In the genomic region with DNA sequence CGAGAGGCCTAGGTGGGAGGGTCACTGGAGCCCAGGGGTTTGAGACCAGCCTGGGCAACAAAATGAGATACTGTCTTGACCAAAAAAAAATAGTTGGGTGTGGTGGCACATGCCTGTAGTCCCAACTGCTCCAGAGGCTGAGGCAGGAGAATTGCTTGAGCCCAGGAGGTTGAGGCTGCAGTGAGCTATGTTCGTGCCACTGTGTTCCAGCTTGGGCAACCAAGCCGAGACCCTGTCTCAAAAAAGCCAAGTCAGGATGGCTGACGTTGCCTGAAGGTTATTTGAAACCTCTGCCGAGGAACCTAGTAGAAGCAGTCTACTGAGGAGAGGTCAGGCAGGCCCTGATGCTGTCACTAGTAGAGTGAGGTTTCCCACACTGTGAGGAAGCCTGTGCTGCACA, we compare ENCODE assay signal across 1 cellular context.
TF ChIP-seq lines count a peak whose summit lies in the region.

No MANE protein-coding gene starts in this region.

TF ChIP-seq in WTC11, 78 proteins besides CTCF, POLR2A, EP300 and RAD21 (continued from another document):
- TF ChIP-seq, protein P1, sequence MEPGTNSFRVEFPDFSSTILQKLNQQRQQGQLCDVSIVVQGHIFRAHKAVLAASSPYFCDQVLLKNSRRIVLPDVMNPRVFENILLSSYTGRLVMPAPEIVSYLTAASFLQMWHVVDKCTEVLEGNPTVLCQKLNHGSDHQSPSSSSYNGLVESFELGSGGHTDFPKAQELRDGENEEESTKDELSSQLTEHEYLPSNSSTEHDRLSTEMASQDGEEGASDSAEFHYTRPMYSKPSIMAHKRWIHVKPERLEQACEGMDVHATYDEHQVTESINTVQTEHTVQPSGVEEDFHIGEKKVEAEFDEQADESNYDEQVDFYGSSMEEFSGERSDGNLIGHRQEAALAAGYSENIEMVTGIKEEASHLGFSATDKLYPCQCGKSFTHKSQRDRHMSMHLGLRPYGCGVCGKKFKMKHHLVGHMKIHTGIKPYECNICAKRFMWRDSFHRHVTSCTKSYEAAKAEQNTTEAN (CRISPR knock-in tag; IDR thresholded peaks at IDR 0.05) = no peak
- no peak for TF ChIP-seq FOXP1 (CRISPR knock-in tag; IDR thresholded peaks at IDR 0.05; ENCODE audit: borderline replicate concordance)
- TF ChIP-seq, protein P2, sequence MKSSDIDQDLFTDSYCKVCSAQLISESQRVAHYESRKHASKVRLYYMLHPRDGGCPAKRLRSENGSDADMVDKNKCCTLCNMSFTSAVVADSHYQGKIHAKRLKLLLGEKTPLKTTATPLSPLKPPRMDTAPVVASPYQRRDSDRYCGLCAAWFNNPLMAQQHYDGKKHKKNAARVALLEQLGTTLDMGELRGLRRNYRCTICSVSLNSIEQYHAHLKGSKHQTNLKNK (CRISPR knock-in tag; IDR thresholded peaks at IDR 0.05) = no peak
- TF ChIP-seq, protein P3, sequence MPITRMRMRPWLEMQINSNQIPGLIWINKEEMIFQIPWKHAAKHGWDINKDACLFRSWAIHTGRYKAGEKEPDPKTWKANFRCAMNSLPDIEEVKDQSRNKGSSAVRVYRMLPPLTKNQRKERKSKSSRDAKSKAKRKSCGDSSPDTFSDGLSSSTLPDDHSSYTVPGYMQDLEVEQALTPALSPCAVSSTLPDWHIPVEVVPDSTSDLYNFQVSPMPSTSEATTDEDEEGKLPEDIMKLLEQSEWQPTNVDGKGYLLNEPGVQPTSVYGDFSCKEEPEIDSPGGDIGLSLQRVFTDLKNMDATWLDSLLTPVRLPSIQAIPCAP (CRISPR knock-in tag; IDR thresholded peaks at IDR 0.05) = no peak
- TF ChIP-seq, protein P4, sequence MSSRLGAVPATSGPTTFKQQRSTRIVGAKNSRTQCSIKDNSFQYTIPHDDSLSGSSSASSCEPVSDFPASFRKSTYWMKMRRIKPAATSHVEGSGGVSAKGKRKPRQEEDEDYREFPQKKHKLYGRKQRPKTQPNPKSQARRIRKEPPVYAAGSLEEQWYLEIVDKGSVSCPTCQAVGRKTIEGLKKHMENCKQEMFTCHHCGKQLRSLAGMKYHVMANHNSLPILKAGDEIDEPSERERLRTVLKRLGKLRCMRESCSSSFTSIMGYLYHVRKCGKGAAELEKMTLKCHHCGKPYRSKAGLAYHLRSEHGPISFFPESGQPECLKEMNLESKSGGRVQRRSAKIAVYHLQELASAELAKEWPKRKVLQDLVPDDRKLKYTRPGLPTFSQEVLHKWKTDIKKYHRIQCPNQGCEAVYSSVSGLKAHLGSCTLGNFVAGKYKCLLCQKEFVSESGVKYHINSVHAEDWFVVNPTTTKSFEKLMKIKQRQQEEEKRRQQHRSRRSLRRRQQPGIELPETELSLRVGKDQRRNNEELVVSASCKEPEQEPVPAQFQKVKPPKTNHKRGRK (CRISPR knock-in tag; IDR thresholded peaks at IDR 0.05; ENCODE audit: borderline replicate concordance) = no peak
- TF ChIP-seq ZNF671 (CRISPR knock-in tag; IDR thresholded peaks at IDR 0.05) = no peak
- TF ChIP-seq, protein P5, sequence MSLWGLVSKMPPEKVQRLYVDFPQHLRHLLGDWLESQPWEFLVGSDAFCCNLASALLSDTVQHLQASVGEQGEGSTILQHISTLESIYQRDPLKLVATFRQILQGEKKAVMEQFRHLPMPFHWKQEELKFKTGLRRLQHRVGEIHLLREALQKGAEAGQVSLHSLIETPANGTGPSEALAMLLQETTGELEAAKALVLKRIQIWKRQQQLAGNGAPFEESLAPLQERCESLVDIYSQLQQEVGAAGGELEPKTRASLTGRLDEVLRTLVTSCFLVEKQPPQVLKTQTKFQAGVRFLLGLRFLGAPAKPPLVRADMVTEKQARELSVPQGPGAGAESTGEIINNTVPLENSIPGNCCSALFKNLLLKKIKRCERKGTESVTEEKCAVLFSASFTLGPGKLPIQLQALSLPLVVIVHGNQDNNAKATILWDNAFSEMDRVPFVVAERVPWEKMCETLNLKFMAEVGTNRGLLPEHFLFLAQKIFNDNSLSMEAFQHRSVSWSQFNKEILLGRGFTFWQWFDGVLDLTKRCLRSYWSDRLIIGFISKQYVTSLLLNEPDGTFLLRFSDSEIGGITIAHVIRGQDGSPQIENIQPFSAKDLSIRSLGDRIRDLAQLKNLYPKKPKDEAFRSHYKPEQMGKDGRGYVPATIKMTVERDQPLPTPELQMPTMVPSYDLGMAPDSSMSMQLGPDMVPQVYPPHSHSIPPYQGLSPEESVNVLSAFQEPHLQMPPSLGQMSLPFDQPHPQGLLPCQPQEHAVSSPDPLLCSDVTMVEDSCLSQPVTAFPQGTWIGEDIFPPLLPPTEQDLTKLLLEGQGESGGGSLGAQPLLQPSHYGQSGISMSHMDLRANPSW (CRISPR knock-in tag; conservative IDR thresholded peaks at IDR 0.05; ENCODE audit: low read depth) = no peak
